Comparison of ENCODE assay signal across 35 cellular contexts in the genomic region with DNA sequence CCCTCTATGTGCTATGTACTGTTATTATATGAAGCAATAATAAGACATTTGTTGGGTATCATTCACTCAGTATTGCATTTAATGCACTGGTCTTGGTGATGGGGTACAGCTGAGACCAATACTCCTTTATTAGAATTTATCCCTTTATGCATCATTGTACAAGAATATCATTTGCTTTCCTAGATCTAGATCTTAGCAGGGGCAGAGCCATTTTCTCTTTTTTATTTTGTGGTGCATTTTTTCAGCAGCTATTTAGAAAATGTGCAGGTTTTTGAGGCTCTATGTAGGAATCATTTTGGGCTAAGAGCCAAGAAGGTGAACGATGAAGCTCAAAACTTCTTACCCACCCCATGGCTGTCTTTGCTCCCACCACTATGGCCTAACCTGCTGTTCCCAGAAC.
A peak's percentile ranks its signal among the peaks of the same experiment; 100 is the strongest.
DNase-seq lines count a peak whose midpoint lies in the region; ATAC-seq, FAIRE-seq and TF ChIP-seq lines count a peak whose summit lies in the region.
"Had no signal": no experiment of that assay in that cellular context is flagged by ENCODE, and none has a peak within 500 bp of the region (broad histone marks: within the 10 kb centered on the region; RNA-seq: fewer than 3 reads in every experiment).

No MANE protein-coding gene starts in this region.

- no peaks in the 10 kb centered on the region for H3K36me3 ChIP-seq in K562 (ENCODE audit: control insufficient read depth, insufficient read depth, low read length)
- H3K36me3 ChIP-seq in trophoblast cell (ENCODE audit: control insufficient read depth in 1 of 2, insufficient read depth in 2 of 2, low read length in 2 of 2) = no peaks in the 10 kb centered on the region
- H3K36me3 ChIP-seq in neural progenitor cell = no peaks in the 10 kb centered on the region
- no peaks in the 10 kb centered on the region for H3K36me3 ChIP-seq in upper lobe of left lung
- H3K36me3 ChIP-seq: BE2C; BLaER1; BLaER1 treated with 17β-estradiol and CSF1 and Interleukin-3, amounts not matched to agents 10 nM and 100 nM had no signal

- no peak overlapping the region for H3K4ac ChIP-seq in trophoblast cell (ENCODE audit: low read depth, low read length)

- H3K27me3 ChIP-seq in K562 (ENCODE audit: control insufficient read depth in 2 of 2, insufficient read depth in 2 of 2, low read length in 2 of 2) (no peaks in the 10 kb centered on the region), trophoblast cell (ENCODE audit: insufficient read depth, low read length) (no peaks in the 10 kb centered on the region), neural progenitor cell (no peaks in the 10 kb centered on the region), foreskin keratinocyte (no peaks in the 10 kb centered on the region), upper lobe of left lung (no peaks in the 10 kb centered on the region)
- H3K27me3 ChIP-seq: BE2C; BLaER1; BLaER1 treated with 17β-estradiol and CSF1 and Interleukin-3, amounts not matched to agents 10 nM and 100 nM had no signal

- H2AFZ ChIP-seq in K562 (ENCODE audit: low read depth, low read length) (no peak overlapping the region), trophoblast cell (ENCODE audit: insufficient read depth, low read length, poor library complexity) (no peak overlapping the region), neural progenitor cell (replicated peaks) (no peak overlapping the region)

- DNase-seq in K562 (ENCODE audit: extremely low read depth in 1 of 4, low spot score in 3 of 4) = no peak
- no peak for DNase-seq in trophoblast cell
- no peak for DNase-seq in stimulated activated effector memory CD8-positive, alpha-beta T cell treated with anti-CD3 and anti-CD28 coated beads, Interleukin-12 subunit alpha, Interleukin-12 subunit beta, amount 100 ng/mL, for 72 hours (ENCODE audit: low spot score in 2 of 2)
- no peak for DNase-seq in neural progenitor cell (ENCODE audit: low spot score)
- DNase-seq in foreskin keratinocyte = no peak
- no peak for DNase-seq in upper lobe of left lung
- DNase-seq: 8988T; ACHN; AML-193; BE2C; C1 segment of cervical spinal cord; Caco-2; Calu3; CD4-positive, alpha-beta memory T cell; CD4-positive, alpha-beta T cell; CD4-positive, CD25-positive, alpha-beta regulatory T cell; CD8-positive, alpha-beta memory T cell; CD8-positive, alpha-beta T cell; COR-L47; DMS 273 treated with DMSO at 0.1 percent for 48 hours; DMS153; DMS53; DMS79; DMS79 treated with DMSO at 0.1 percent for 48 hours; DND-41; EL had no signal

- no peaks in the 10 kb centered on the region for H3K9me3 Mint-ChIP-seq in stimulated activated effector memory CD8-positive, alpha-beta T cell treated with anti-CD3 and anti-CD28 coated beads, Interleukin-12 subunit alpha, Interleukin-12 subunit beta, amount 100 ng/mL, for 72 hours
- H3K9me3 Mint-ChIP-seq in neural progenitor cell = peaks cover 5% of the 10 kb centered on the region
- H3K9me3 Mint-ChIP-seq: CD14-positive monocyte; CD4-positive, alpha-beta memory T cell; CD4-positive, alpha-beta T cell; CD8-positive, alpha-beta memory T cell; CD8-positive, alpha-beta T cell had no signal

- no peak for TF ChIP-seq POLR2A in K562 (conservative IDR thresholded peaks at IDR 0.05)
- no peak for TF ChIP-seq POLR2A in upper lobe of left lung (IDR thresholded peaks at IDR 0.05)

- H3F3A ChIP-seq in neural progenitor cell (ENCODE audit: low read depth) = peaks cover 10% of the 10 kb centered on the region

- in situ Hi-C loops in K562 (cut with MboI) = no loop called here

- H4K20me1 ChIP-seq in K562 (replicated peaks; ENCODE audit: control insufficient read depth, insufficient read depth, low read length) (no peaks in the 10 kb centered on the region), neural progenitor cell (ENCODE audit: low read depth) (no peaks in the 10 kb centered on the region)
- H4K20me1 ChIP-seq: BLaER1; BLaER1 treated with 17β-estradiol and CSF1 and Interleukin-3, amounts not matched to agents 10 nM and 100 nM had no signal

- no peak overlapping the region for H3K14ac ChIP-seq in trophoblast cell (ENCODE audit: low read length)

- H3K4me3 ChIP-seq in K562 = no peak overlapping the region
- no peak overlapping the region for H3K4me3 ChIP-seq in trophoblast cell (ENCODE audit: low read depth, low read length)
- H3K4me3 ChIP-seq in neural progenitor cell = no peak overlapping the region
- H3K4me3 ChIP-seq in upper lobe of left lung = no peak overlapping the region
- H3K4me3 ChIP-seq: A549; BLaER1; BLaER1 treated with 17β-estradiol and CSF1 and Interleukin-3, amounts not matched to agents 10 nM and 100 nM had no signal

- no TSS peak for BruUV-seq in K562 (replicated peaks; lab: Mats Ljungman, UMichigan)

- H3K79me2 ChIP-seq in K562 (ENCODE audit: control insufficient read depth, insufficient read depth, low read length) (no peaks in the 10 kb centered on the region), trophoblast cell (ENCODE audit: control insufficient read depth, insufficient read depth, low read length, poor library complexity) (no peaks in the 10 kb centered on the region), neural progenitor cell (ENCODE audit: low read depth) (no peaks in the 10 kb centered on the region)

- H3K4me3 Mint-ChIP-seq in stimulated activated effector memory CD8-positive, alpha-beta T cell treated with anti-CD3 and anti-CD28 coated beads, Interleukin-12 subunit alpha, Interleukin-12 subunit beta, amount 100 ng/mL, for 72 hours = no peak overlapping the region
- H3K4me3 Mint-ChIP-seq in neural progenitor cell = no peak overlapping the region
- H3K4me3 Mint-ChIP-seq: B cell; CD14-positive monocyte; CD4-positive, alpha-beta memory T cell; CD4-positive, alpha-beta T cell; CD4-positive, CD25-positive, alpha-beta regulatory T cell; CD8-positive, alpha-beta T cell had no signal

- TF ChIP-seq RAD21 in K562 (CRISPR knock-in tag; conservative IDR thresholded peaks at IDR 0.05 in 1 of 2, IDR thresholded peaks at IDR 0.05 in 1 of 2) = no peak

- no peak overlapping the region for H3K18ac ChIP-seq in trophoblast cell (ENCODE audit: low read length)

- H3K9me1 ChIP-seq in K562 (ENCODE audit: control insufficient read depth, insufficient read depth, low read length) = no peaks in the 10 kb centered on the region

- CTCF ChIA-PET in K562 (lab: Yijun Ruan, JAX; ENCODE audit: low intra/inter-chr PET ratio) = no interaction called here

- H3K9ac ChIP-seq in K562 (ENCODE audit: insufficient read depth in 1 of 2, low read depth in 2 of 2, low read length in 2 of 2) (peak overlapping the region in 1 of 2 experiments; percentile 57; a peak in 1 of 4 replicates), trophoblast cell (ENCODE audit: low read length) (no peak overlapping the region), neural progenitor cell (no peak overlapping the region)
- H3K9ac ChIP-seq: BLaER1; BLaER1 treated with 17β-estradiol and CSF1 and Interleukin-3, amounts not matched to agents 10 nM and 100 nM had no signal

- H4K91ac ChIP-seq in trophoblast cell (ENCODE audit: low read depth, low read length) = no peak overlapping the region

- no peak for TF ChIP-seq CTCF in K562 (IDR thresholded peaks at IDR 0.05 in 2 of 3, conservative IDR thresholded peaks at IDR 0.05 in 1 of 3; ENCODE audit: insufficient read depth in 2 of 3, low read depth in 1 of 3, low read length in 3 of 3)
- TF ChIP-seq CTCF in neural progenitor cell (IDR thresholded peaks at IDR 0.05) = no peak
- TF ChIP-seq CTCF in foreskin keratinocyte (conservative IDR thresholded peaks at IDR 0.05) = no peak
- TF ChIP-seq CTCF in upper lobe of left lung (IDR thresholded peaks at IDR 0.05) = no peak

- H3K4me1 ChIP-seq in K562 (replicated peaks in 1 of 2; ENCODE audit: control insufficient read depth in 2 of 2, insufficient read depth in 2 of 2, low read length in 2 of 2) (peaks cover 13 to 60% of the 10 kb centered on the region in 2 experiments), trophoblast cell (ENCODE audit: control insufficient read depth in 1 of 2, insufficient read depth in 2 of 2, low read length in 2 of 2) (peaks cover 2% of the 10 kb centered on the region in 2 experiments), neural progenitor cell (peaks cover 6% of the 10 kb centered on the region), foreskin keratinocyte (no peaks in the 10 kb centered on the region), upper lobe of left lung (peaks cover 0 to 3% (median 2%) of the 10 kb centered on the region in 4 donors)
- H3K4me1 ChIP-seq: BE2C had no signal

- no peak overlapping the region for H4K8ac ChIP-seq in trophoblast cell (ENCODE audit: low read depth, low read length)

- no peak overlapping the region for H3K4me2 ChIP-seq in K562 (ENCODE audit: insufficient read depth, low read length)
- H3K4me2 ChIP-seq in trophoblast cell (ENCODE audit: low read length) = no peak overlapping the region
- H3K4me2 ChIP-seq in neural progenitor cell = no peak overlapping the region
- H3K4me2 ChIP-seq: A549; BLaER1; BLaER1 treated with 17β-estradiol and CSF1 and Interleukin-3, amounts not matched to agents 10 nM and 100 nM had no signal

- H2AK5ac ChIP-seq in trophoblast cell (ENCODE audit: low read length) = no peak overlapping the region

- no peaks in the 10 kb centered on the region for H3K9me3 ChIP-seq in K562 (replicated peaks; ENCODE audit: control insufficient read depth, insufficient read depth, low read depth, low read length)
- no peaks in the 10 kb centered on the region for H3K9me3 ChIP-seq in trophoblast cell (ENCODE audit: insufficient read depth, low read depth, low read length)
- H3K9me3 ChIP-seq in neural progenitor cell (ENCODE audit: low read depth) = no peaks in the 10 kb centered on the region
- no peaks in the 10 kb centered on the region for H3K9me3 ChIP-seq in upper lobe of left lung
- H3K9me3 ChIP-seq: A549; BE2C; BLaER1; BLaER1 treated with 17β-estradiol and CSF1 and Interleukin-3, amounts not matched to agents 10 nM and 100 nM; Caco-2 had no signal

- no peak for FAIRE-seq in K562 (lab: Jason Lieb, UNC)
- FAIRE-seq: A204.1, A549, D721Med had no signal

- intact Hi-C loops in K562 (cut with micrococcal nuclease) = no loop called here

- H2BK5ac ChIP-seq in trophoblast cell (ENCODE audit: low read depth, low read length, poor library complexity) = no peak overlapping the region

- peak overlapping the region; percentile 10 for H3K23ac ChIP-seq in trophoblast cell (ENCODE audit: low read length)

- WGBS in K562 (ENCODE audit: insufficient coverage, low coverage, missing lambda C conversion rate) = 16% methylated on average over 1 of the region's 1 CpG
- no CpG with 5 or more reads among the region's 1 CpG for WGBS in trophoblast cell (ENCODE audit: extremely low coverage, insufficient coverage, insufficient read length)
- WGBS in upper lobe of left lung, 2 donors = 76 to 86% methylated on average over 1 of the region's 1 CpG

- ATAC-seq in K562 (no peak), foreskin keratinocyte (no peak), upper lobe of left lung (ENCODE audit: low FRiP score in 2 of 2) (no peak)
- ATAC-seq in stimulated activated effector memory CD8-positive, alpha-beta T cell treated with anti-CD3 and anti-CD28 coated beads, Interleukin-12 subunit alpha, Interleukin-12 subunit beta, amount 100 ng/mL, for 72 hours = no peak
- ATAC-seq: A549; CD8-positive, alpha-beta T cell had no signal

- peak overlapping the region; percentile 24 for H3K27ac Mint-ChIP-seq in stimulated activated effector memory CD8-positive, alpha-beta T cell treated with anti-CD3 and anti-CD28 coated beads, Interleukin-12 subunit alpha, Interleukin-12 subunit beta, amount 100 ng/mL, for 72 hours
- no peak overlapping the region for H3K27ac Mint-ChIP-seq in neural progenitor cell
- H3K27ac Mint-ChIP-seq: B cell; CD14-positive monocyte; CD4-positive, alpha-beta T cell; CD4-positive, CD25-positive, alpha-beta regulatory T cell; CD8-positive, alpha-beta T cell had no signal

- H2BK120ac ChIP-seq in trophoblast cell (ENCODE audit: insufficient read depth, low read length, poor library complexity) = no peak overlapping the region

- H3K4me1 Mint-ChIP-seq in stimulated activated effector memory CD8-positive, alpha-beta T cell treated with anti-CD3 and anti-CD28 coated beads, Interleukin-12 subunit alpha, Interleukin-12 subunit beta, amount 100 ng/mL, for 72 hours = peaks cover 17% of the 10 kb centered on the region
- peaks cover 22% of the 10 kb centered on the region for H3K4me1 Mint-ChIP-seq in neural progenitor cell

- H3K27me3 Mint-ChIP-seq in neural progenitor cell (ENCODE audit: insufficient read depth, low read depth) = peaks cover 16% of the 10 kb centered on the region

- no peaks in the 10 kb centered on the region for H3K79me1 ChIP-seq in trophoblast cell (ENCODE audit: low read length)

- POLR2A ChIA-PET in K562 (lab: Yijun Ruan, JAX) = interaction anchor here (1.0 to 6.2 kb wide), 5 partner anchors 11 to 650 kb away, joined by 3 to 123 read pairs (median 7); a partner anchor contains a TSS

- no peak overlapping the region for H4K12ac ChIP-seq in trophoblast cell (ENCODE audit: low read depth, low read length)

- no peak overlapping the region for H3K27ac ChIP-seq in K562 (ENCODE audit: extremely low read depth, low read depth, low read length)
- H3K27ac ChIP-seq in trophoblast cell (ENCODE audit: low read depth, low read length) = no peak overlapping the region
- H3K27ac ChIP-seq in neural progenitor cell = no peak overlapping the region
- no peak overlapping the region for H3K27ac ChIP-seq in foreskin keratinocyte
- no peak overlapping the region for H3K27ac ChIP-seq in upper lobe of left lung
- H3K27ac ChIP-seq: 22Rv1; A549; BLaER1; BLaER1 treated with 17β-estradiol and CSF1 and Interleukin-3, amounts not matched to agents 10 nM and 100 nM; C4-2B had no signal

- TF ChIP-seq EP300 in K562 (IDR thresholded peaks at IDR 0.05; ENCODE audit: low read length) (no peak), upper lobe of left lung (IDR thresholded peaks at IDR 0.05) (no peak)

- H3K36me3 Mint-ChIP-seq in stimulated activated effector memory CD8-positive, alpha-beta T cell treated with anti-CD3 and anti-CD28 coated beads, Interleukin-12 subunit alpha, Interleukin-12 subunit beta, amount 100 ng/mL, for 72 hours = peaks cover 19% of the 10 kb centered on the region
- no peaks in the 10 kb centered on the region for H3K36me3 Mint-ChIP-seq in neural progenitor cell
- H3K36me3 Mint-ChIP-seq: CD14-positive monocyte; CD4-positive, CD25-positive, alpha-beta regulatory T cell; CD8-positive, alpha-beta memory T cell; CD8-positive, alpha-beta T cell had no signal

- no peak overlapping the region for H2BK12ac ChIP-seq in trophoblast cell (ENCODE audit: low read length)
